26 cellular contexts compared by ENCODE assay signal in the genomic region with DNA sequence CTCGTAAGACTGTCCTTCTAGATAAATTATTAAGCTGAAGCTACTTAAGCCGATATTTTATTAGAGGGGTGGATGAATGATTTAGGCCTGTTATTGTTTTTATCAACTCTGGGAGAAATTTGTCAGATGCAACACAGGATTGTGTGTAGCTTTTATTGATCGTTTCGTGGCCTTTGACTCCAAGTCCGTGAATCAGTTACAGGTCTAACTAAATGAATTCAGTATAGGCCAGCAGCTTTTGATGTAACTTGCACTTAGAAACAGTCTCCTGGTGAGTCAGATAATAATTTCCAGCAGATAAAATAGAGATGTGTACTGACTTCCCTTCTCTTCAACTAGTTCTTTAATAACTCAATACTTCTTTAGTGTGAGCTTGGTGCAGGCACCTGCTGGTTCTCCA.
"Had no signal": no experiment of that assay in that cellular context is flagged by ENCODE, and none has a peak within 500 bp of the region (broad histone marks: within the 10 kb centered on the region; RNA-seq: fewer than 3 reads in every experiment).

No MANE protein-coding gene starts in this region.

- H3K4me1 ChIP-seq: gastrocnemius medialis, left lung, lower lobe of right lung, neural progenitor cell, prostate gland, suprapubic skin, transverse colon, upper lobe of right lung, uterus had no signal

- DNase-seq: cerebellar nuclear complex; cortex of kidney; effector memory CD8-positive, alpha-beta T cell; foreskin fibroblast; gastrocnemius medialis; head of caudate nucleus; left lung; lower lobe of right lung; naive B cell; right cardiac atrium; stimulated activated CD4-positive, alpha-beta T cell treated with anti-CD3 and anti-CD28 coated beads, Interleukin-12 subunit alpha, Interleukin-12 subunit beta, amount 100 ng/mL, for 4 hours; stimulated activated CD4-positive, alpha-beta T cell treated with anti-CD3 and anti-CD28 coated beads, Interleukin-1b, Interleukin-23, amount 100 ng/mL, for 48 hours; stimulated activated CD4-positive, alpha-beta T cell treated with anti-CD3 and anti-CD28 coated beads, Interleukin-4, amount 100 ng/mL, for 1 hour; stimulated activated CD8-positive, alpha-beta memory T cell treated with anti-CD3 and anti-CD28 coated beads, Interleukin-4, amount 100 ng/mL, for 48 hours; stimulated activated naive CD4-positive, alpha-beta T cell; stimulated activated naive CD8-positive, alpha-beta T cell treated with anti-CD3 and anti-CD28 coated beads, Interleukin-15, amount 100 ng/mL, for 72 hours; transverse colon; upper lobe of right lung; uterus had no signal

- H3K9me3 ChIP-seq: gastrocnemius medialis, left lung, lower lobe of right lung, prostate gland, suprapubic skin, transverse colon, upper lobe of right lung, uterus had no signal

- H3K27me3 ChIP-seq: gastrocnemius medialis, left lung, neural progenitor cell, suprapubic skin, transverse colon, upper lobe of right lung, uterus had no signal

- H3K36me3 ChIP-seq: gastrocnemius medialis, left lung, lower lobe of right lung, neural progenitor cell, prostate gland, suprapubic skin, transverse colon, upper lobe of right lung, uterus had no signal

- H3K27ac ChIP-seq: gastrocnemius medialis, left lung, lower lobe of right lung, neural progenitor cell, prostate gland, suprapubic skin, transverse colon, upper lobe of right lung, uterus had no signal

- ATAC-seq: effector memory CD8-positive, alpha-beta T cell; gastrocnemius medialis; left lung; lower lobe of right lung; natural killer cell treated with Interleukin-12 subunit alpha and Interleukin-12 subunit beta and Interleukin-15 and Interleukin-18, amount 100 ng/mL, for 72 hours; right cardiac atrium; stimulated activated naive CD8-positive, alpha-beta T cell treated with anti-CD3 and anti-CD28 coated beads, Interleukin-15, amount 100 ng/mL, for 72 hours; upper lobe of right lung had no signal

- FAIRE-seq: endometrium, keratinocyte had no signal

- H3K4me3 ChIP-seq: gastrocnemius medialis, left lung, lower lobe of right lung, neural progenitor cell, prostate gland, smooth muscle cell, suprapubic skin, transverse colon, upper lobe of right lung, uterus had no signal
